13 cellular contexts compared by ENCODE assay signal in the genomic region with DNA sequence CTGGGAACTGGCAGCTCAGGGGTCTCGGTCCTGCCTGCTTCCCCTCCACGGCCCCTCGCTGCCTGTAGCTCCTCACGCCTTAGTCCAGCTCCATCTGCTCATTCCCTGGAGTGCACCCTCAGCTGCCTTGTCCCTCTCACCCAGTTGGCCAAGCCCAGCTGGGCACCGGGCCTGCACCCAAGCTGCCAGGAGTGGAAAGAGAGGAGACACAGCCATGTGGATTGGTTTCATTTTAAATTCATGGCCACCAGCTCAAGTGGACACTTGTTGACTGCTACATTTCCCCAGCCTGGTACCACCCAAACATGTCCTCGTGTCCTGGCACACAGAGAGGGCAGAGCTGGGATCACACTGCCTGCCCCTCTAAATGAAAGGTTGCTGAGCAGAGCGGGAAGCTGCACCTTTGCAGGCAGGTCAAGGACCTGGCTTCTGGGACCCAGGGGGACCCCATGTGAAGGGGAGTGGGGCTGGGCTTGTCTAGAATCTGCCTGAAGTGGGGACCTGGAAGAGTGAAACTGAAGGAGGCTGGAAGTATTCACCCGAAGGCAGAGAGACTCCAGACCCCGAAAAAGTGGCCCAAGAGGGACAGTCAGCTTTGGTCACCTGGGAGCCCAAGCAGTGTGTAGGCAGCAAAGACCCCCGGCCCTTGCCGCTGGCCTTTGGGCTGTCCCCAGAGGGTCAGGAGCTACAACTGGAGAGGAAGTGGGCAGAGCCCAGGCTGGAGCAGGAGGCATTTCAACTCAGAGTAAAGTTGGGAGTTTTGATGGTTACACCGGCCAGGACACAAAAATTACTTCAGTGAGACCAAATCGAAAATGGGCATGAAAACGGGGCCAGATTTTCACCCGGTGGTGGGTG. TPM values are rescaled to one million over a fixed set of nuclear protein-coding genes. Genes with fewer than 3 reads are reported as not detected.
DNase-seq lines count a peak whose midpoint lies in the region; ATAC-seq and TF ChIP-seq lines count a peak whose summit lies in the region.
"Had no signal": no experiment of that assay in that cellular context is flagged by ENCODE, and none has a peak within 500 bp of the region (broad histone marks: within the 10 kb centered on the region; RNA-seq: fewer than 3 reads in every experiment).

No MANE protein-coding gene starts in this region.

- H3K9me3 ChIP-seq in BLaER1 treated with 17β-estradiol and CSF1 and Interleukin-3, amounts not matched to agents 10 nM and 100 nM (replicated peaks in 1 of 11), result no peaks in the 10 kb centered on the region
- H3K9me3 ChIP-seq in body of pancreas (no peaks in the 10 kb centered on the region), hepatocyte (ENCODE audit: low read depth) (no peaks in the 10 kb centered on the region)

- H3K4me2 ChIP-seq in BLaER1 treated with 17β-estradiol and CSF1 and Interleukin-3, amounts not matched to agents 10 nM and 100 nM, result peak overlapping the region in 8 of 11 experiments; percentile 13 to 43 (median 32); a peak in 14 of 22 replicates
- peak overlapping the region; percentile 62 for H3K4me2 ChIP-seq in hepatocyte

- TF ChIP-seq CTCF in body of pancreas (IDR thresholded peaks at IDR 0.05) (no peak), hepatocyte (IDR thresholded peaks at IDR 0.05; ENCODE audit: poor library complexity) (no peak)

- H3K27me3 ChIP-seq in BLaER1 treated with 17β-estradiol and CSF1 and Interleukin-3, amounts not matched to agents 10 nM and 100 nM, result 0 out of 22 replicates have a peak, but pooled peaks cover 0 to 3% (median 0%) of the 10 kb centered on the region in 11 experiments
- H3K27me3 ChIP-seq in body of pancreas (no peaks in the 10 kb centered on the region), hepatocyte (no peaks in the 10 kb centered on the region)

- DNase-seq in body of pancreas (peak; percentile 70 to 87 (median 78)), hepatocyte (ENCODE audit: low spot score) (no peak), pons (ENCODE audit: low spot score) (peak; percentile 60), H4 (ENCODE audit: low spot score) (no peak), NCI-H345 (lab: John Stamatoyannopoulos, UW) (no peak)
- no peak for DNase-seq in activated CD8-positive, alpha-beta memory T cell treated with anti-CD3 and anti-CD28 coated beads, Interleukin-2, amount 50 U/mL, for 4 hours
- no peak for DNase-seq in stimulated activated CD4-positive, alpha-beta T cell treated with anti-CD3 and anti-CD28 coated beads, Interleukin-1b, Interleukin-23, amount 100 ng/mL, for 48 hours
- DNase-seq: ACHN; activated CD4-positive, alpha-beta T cell treated with anti-CD3 and anti-CD28 coated beads, Interleukin-2, amount 50 U/mL, for 1 hour; activated naive CD4-positive, alpha-beta T cell treated with Interleukin-2 at 50 U/mL for 16 hours; naive thymus-derived CD4-positive, alpha-beta T cell; stimulated activated naive CD4-positive, alpha-beta T cell had no signal

- H4K20me1 ChIP-seq in BLaER1 treated with 17β-estradiol and CSF1 and Interleukin-3, amounts not matched to agents 10 nM and 100 nM, result no peaks in the 10 kb centered on the region; a peak in 1 of 22 replicates
- no peaks in the 10 kb centered on the region for H4K20me1 ChIP-seq in hepatocyte (ENCODE audit: insufficient read depth, poor library complexity, severe bottlenecking)

- TF ChIP-seq POLR2A in body of pancreas (IDR thresholded peaks at IDR 0.05), result no peak

- no peak overlapping the region for H3K9ac ChIP-seq in BLaER1 treated with 17β-estradiol and CSF1 and Interleukin-3, amounts not matched to agents 10 nM and 100 nM

- peaks cover 6 to 37% (median 28%) of the 10 kb centered on the region in 10 experiments for H3K4me1 ChIP-seq in BLaER1 treated with 17β-estradiol and CSF1 and Interleukin-3, amounts not matched to agents 10 nM and 100 nM
- peaks cover 67% of the 10 kb centered on the region for H3K4me1 ChIP-seq in body of pancreas
- H3K4me1 ChIP-seq in hepatocyte (ENCODE audit: insufficient read depth), result peaks cover 21% of the 10 kb centered on the region

- H3K4me3 ChIP-seq in BLaER1 treated with 17β-estradiol and CSF1 and Interleukin-3, amounts not matched to agents 10 nM and 100 nM, result no peak overlapping the region
- H3K4me3 ChIP-seq in body of pancreas (no peak overlapping the region), hepatocyte (no peak overlapping the region)

- ATAC-seq in body of pancreas, result peak; percentile 57
- ATAC-seq: naive thymus-derived CD4-positive, alpha-beta T cell had no signal

- no peak overlapping the region for H2AFZ ChIP-seq in hepatocyte

- no peaks in the 10 kb centered on the region for H3K9me2 ChIP-seq in hepatocyte (replicated peaks; ENCODE audit: insufficient read depth)

- intact Hi-C loops in body of pancreas (cut with DNase I), result no loop called here

- H3K36me3 ChIP-seq in BLaER1 treated with 17β-estradiol and CSF1 and Interleukin-3, amounts not matched to agents 10 nM and 100 nM, result no peaks in the 10 kb centered on the region
- H3K36me3 ChIP-seq in body of pancreas (replicated peaks in 1 of 2; ENCODE audit: insufficient read depth in 1 of 2, low read depth in 2 of 2) (no peaks in the 10 kb centered on the region), hepatocyte (replicated peaks; ENCODE audit: insufficient read depth, low read depth) (no peaks in the 10 kb centered on the region)

- no peak overlapping the region for H3K27ac ChIP-seq in BLaER1 treated with 17β-estradiol and CSF1 and Interleukin-3, amounts not matched to agents 10 nM and 100 nM
- H3K27ac ChIP-seq in body of pancreas (peak overlapping the region; percentile 80 to 90 (median 84)), hepatocyte (peak overlapping the region; percentile 71)

- WGBS in body of pancreas, 2 donors, result 56 to 59% methylated on average over 13 to 15 of the region's 15 CpGs
- WGBS in hepatocyte (ENCODE audit: low lambda C conversion rate, missing lambda C conversion rate), result 90% methylated on average over 15 of the region's 15 CpGs

- no peaks in the 10 kb centered on the region for H3K79me2 ChIP-seq in hepatocyte

RNA-seq across cellular contexts. Expression of a gene that starts 15.0 kb away (rescaled TPM):
- total RNA-seq in body of pancreas (100 to 1,000 TPM; 147 to 158 TPM), hepatocyte (93.2 and 112 TPM in 2 replicates)
- 82.4 and 89.5 TPM in 2 replicates for polyA plus RNA-seq in hepatocyte
- total RNA-seq in H4 (2014; rRNA removed; shearing (Covaris generic)), result 192 and 240 TPM in 2 replicates

Comparison
In these comparisons a context has a peak if more than half of its experiments do, and no peak if none do; other contexts are left out.
1. H3K27ac ChIP-seq: peak in body of pancreas (4 of 4) and hepatocyte (single experiment); none in BLaER1 treated with 17β-estradiol and CSF1 and Interleukin-3, amounts not matched to agents 10 nM and 100 nM (0 of 11).
2. DNase-seq: peak in body of pancreas (4 of 4) and pons (single experiment); none in hepatocyte (single experiment), H4 (single experiment), activated CD8-positive, alpha-beta memory T cell treated with anti-CD3 and anti-CD28 coated beads, Interleukin-2, amount 50 U/mL, for 4 hours (single experiment), stimulated activated CD4-positive, alpha-beta T cell treated with anti-CD3 and anti-CD28 coated beads, Interleukin-1b, Interleukin-23, amount 100 ng/mL, for 48 hours (single experiment) and NCI-H345 (single experiment).